8 cellular contexts compared by ENCODE assay signal in the genomic region with DNA sequence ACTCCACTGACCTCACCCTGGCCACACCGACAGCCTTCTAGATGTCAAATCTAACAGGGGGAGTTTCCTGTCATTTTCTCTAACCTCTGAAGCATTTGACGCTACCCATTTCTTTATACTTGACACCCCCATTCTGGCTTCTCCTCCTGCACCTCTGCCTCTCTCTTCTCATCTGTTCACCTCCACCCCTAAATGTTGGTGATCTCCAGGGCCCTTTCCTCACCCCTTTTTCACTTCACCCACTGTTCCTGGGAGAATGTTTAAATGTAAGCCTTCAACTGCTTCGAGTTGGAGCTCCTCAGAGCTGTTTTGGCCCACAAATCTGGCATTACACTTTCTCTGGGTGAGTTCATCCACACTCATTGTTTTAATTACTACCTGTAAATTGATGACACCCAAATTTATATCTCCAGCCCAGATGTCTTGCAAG. TPM values are rescaled to one million over a fixed set of nuclear protein-coding genes. Genes with fewer than 3 reads are reported as not detected.
DNase-seq lines count a peak whose midpoint lies in the region; ATAC-seq and TF ChIP-seq lines count a peak whose summit lies in the region.

No MANE protein-coding gene starts in this region.

- H3K4me3 Mint-ChIP-seq in brain, result peak overlapping the region; percentile 88 to 93 (median 91)
- H3K4me3 Mint-ChIP-seq in memory B cell, result peak overlapping the region; percentile 90

- ATAC-seq in heart left ventricle (no peak), left cardiac atrium (no peak), memory B cell (ENCODE audit: low read depth) (no peak), upper lobe of right lung (no peak), HG03097 (IDR thresholded peaks at IDR 0.05; ENCODE audit: low FRiP score, unreplicated experiment) (no peak), HG03521 (IDR thresholded peaks at IDR 0.05; ENCODE audit: unreplicated experiment) (no peak), HG03159 (IDR thresholded peaks at IDR 0.05; ENCODE audit: unreplicated experiment) (no peak)

- DNase-seq in heart left ventricle (no peak), left cardiac atrium (no peak), memory B cell (ENCODE audit: low spot score in 2 of 2) (no peak), upper lobe of right lung (no peak)

- H3K36me3 ChIP-seq in heart left ventricle (peaks cover 0 to 31% (median 18%) of the 10 kb centered on the region in 9 donors), upper lobe of right lung (peaks cover 21% of the 10 kb centered on the region)

- H3K9me3 ChIP-seq in heart left ventricle (no peaks in the 10 kb centered on the region), upper lobe of right lung (no peaks in the 10 kb centered on the region)

- intact Hi-C loops in heart left ventricle (cut with DNase I) (loop anchor here in 2 of 10 donors (1.0 to 2.0 kb wide), 3 partner anchors 27 to 30 kb away; partner anchors contain the start of genes DHRS1 (in 1 of the 2), NOP9 (in 1 of the 2) and TINF2 (in 1 of the 2)), left cardiac atrium (cut with DNase I) (no loop called here), upper lobe of right lung (cut with DNase I) (no loop called here)

- TF ChIP-seq POLR2A in heart left ventricle (IDR thresholded peaks at IDR 0.05), result no peak

- H3K27me3 Mint-ChIP-seq in brain, result peaks cover 3% of the 10 kb centered on the region
- H3K27me3 Mint-ChIP-seq in memory B cell, result no peaks in the 10 kb centered on the region

- peak overlapping the region; percentile 75 to 95 (median 92) for H3K27ac Mint-ChIP-seq in brain
- H3K27ac Mint-ChIP-seq in memory B cell, result peak overlapping the region; percentile 99

- H3K4me1 Mint-ChIP-seq in brain (peaks cover 15% of the 10 kb centered on the region), memory B cell (peaks cover 33% of the 10 kb centered on the region)

- H3K27me3 ChIP-seq in heart left ventricle, result no peaks in the 10 kb centered on the region
- no peaks in the 10 kb centered on the region for H3K27me3 ChIP-seq in upper lobe of right lung

- peaks cover 4% of the 10 kb centered on the region for H3K36me3 Mint-ChIP-seq in brain
- H3K36me3 Mint-ChIP-seq in memory B cell, result peaks cover 10% of the 10 kb centered on the region

- H3K9me3 Mint-ChIP-seq in brain (peaks cover 0 to 5% (median 0%) of the 10 kb centered on the region in 5 experiments), memory B cell (no peaks in the 10 kb centered on the region)

- 24 to 30% (median 29%) methylated on average over 3 of the region's 3 CpGs for WGBS in heart left ventricle, 4 donors

- peaks cover 0 to 53% (median 12%) of the 10 kb centered on the region in 12 donors for H3K4me1 ChIP-seq in heart left ventricle
- peaks cover 37% of the 10 kb centered on the region for H3K4me1 ChIP-seq in upper lobe of right lung

- H3K4me3 ChIP-seq in heart left ventricle (peak overlapping the region; percentile 67 to 98 (median 86)), upper lobe of right lung (peak overlapping the region; percentile 95)

- H3K27ac ChIP-seq in heart left ventricle (peak overlapping the region in 11 of 12 donors; percentile 89 to 99 (median 98)), upper lobe of right lung (peak overlapping the region; percentile 100)

- no peak for TF ChIP-seq CTCF in heart left ventricle (IDR thresholded peaks at IDR 0.05)
- TF ChIP-seq CTCF in brain (conservative IDR thresholded peaks at IDR 0.05), result no peak
- TF ChIP-seq CTCF in upper lobe of right lung (IDR thresholded peaks at IDR 0.05), result no peak

RNA-seq across cellular contexts. Expression of gene RABGGTA, which starts 0.5 kb away (rescaled TPM):
- total RNA-seq in heart left ventricle, result 10 to 100 TPM; 18.8 to 33.1 (median 26.7) TPM
- 10 to 100 TPM; 26.3 to 29.2 TPM for polyA plus RNA-seq in heart left ventricle
- total RNA-seq in left cardiac atrium, result 10 to 100 TPM; 16.1 to 18.6 TPM
- polyA plus RNA-seq in brain (ENCODE audit: insufficient read depth, low read depth, low replicate concordance), result 43.0 TPM
- 50.3 TPM for total RNA-seq in upper lobe of right lung

RNA-seq across cellular contexts. Expression of gene TGM1, which starts 8.9 kb away (rescaled TPM):
- total RNA-seq in heart left ventricle (10 to 100 TPM in 1 of 9 donors, 1 to 10 TPM in 3, under 1 TPM in 2, not detected in 3; 0.52 to 38.9 (median 1.0) TPM), left cardiac atrium (1 to 10 TPM; 5.5 to 6.4 TPM), upper lobe of right lung (12.3 TPM)
- polyA plus RNA-seq in heart left ventricle (under 1 TPM; 0.61 to 0.69 TPM), brain (ENCODE audit: insufficient read depth, low read depth, low replicate concordance) (1.8 TPM)

RNA-seq across cellular contexts. Expression of gene DHRS1, which starts 27.7 kb away (rescaled TPM):
- total RNA-seq in heart left ventricle, result 10 to 100 TPM in 6 of 9 donors, 1 to 10 TPM in 3; 6.3 to 18.1 (median 11.3) TPM
- polyA plus RNA-seq in heart left ventricle, result 10 to 100 TPM in 1 of 2 donors, 1 to 10 TPM in 1; 5.5 to 10.7 TPM
- 1 to 10 TPM; 7.9 to 8.4 TPM for total RNA-seq in left cardiac atrium
- polyA plus RNA-seq in brain (ENCODE audit: insufficient read depth, low read depth, low replicate concordance), result 16.2 TPM
- 28.0 TPM for total RNA-seq in upper lobe of right lung

RNA-seq across cellular contexts. Expression of gene NOP9, which starts 27.8 kb away (rescaled TPM):
- total RNA-seq in heart left ventricle (10 to 100 TPM; 22.1 to 34.0 (median 27.8) TPM), left cardiac atrium (10 to 100 TPM; 17.5 to 21.7 TPM), upper lobe of right lung (21.4 TPM)
- polyA plus RNA-seq in heart left ventricle (10 to 100 TPM; 13.5 to 29.8 TPM), brain (ENCODE audit: insufficient read depth, low read depth, low replicate concordance) (35.4 TPM)

RNA-seq across cellular contexts. Expression of gene TINF2, which starts 29.4 kb away (rescaled TPM):
- total RNA-seq in heart left ventricle, result 10 to 100 TPM; 34.5 to 58.1 (median 42.6) TPM
- 10 to 100 TPM; 16.1 to 55.4 TPM for polyA plus RNA-seq in heart left ventricle
- total RNA-seq in left cardiac atrium, result 10 to 100 TPM; 45.3 to 49.2 TPM
- 105 TPM for polyA plus RNA-seq in brain (ENCODE audit: insufficient read depth, low read depth, low replicate concordance)
- 92.3 TPM for total RNA-seq in upper lobe of right lung
